In the genomic region with DNA sequence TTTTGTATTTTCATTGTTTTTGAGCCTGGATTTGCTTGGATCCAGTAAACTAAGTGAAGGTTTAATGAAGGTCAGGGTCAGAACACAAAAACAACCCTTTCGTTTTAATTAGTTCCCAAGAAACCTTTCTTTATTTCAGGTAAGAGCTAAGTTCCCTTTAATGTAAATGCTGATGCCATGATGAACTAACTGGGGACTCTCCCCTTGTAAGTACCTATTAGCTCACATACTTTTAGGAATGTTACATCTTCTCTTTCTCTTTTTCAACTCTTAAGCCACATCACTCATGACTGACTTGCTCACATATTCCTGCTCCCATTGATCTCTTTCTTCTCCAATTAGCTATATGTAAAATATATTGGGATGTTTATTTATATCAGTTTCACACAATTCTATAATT, we compare ENCODE assay signal across 1 cellular context.
TF ChIP-seq lines count a peak whose summit lies in the region.

No MANE protein-coding gene starts in this region.

TF ChIP-seq in GM23338, 12 proteins besides CTCF, POLR2A, EP300 and RAD21 (continued from another document):
- TF ChIP-seq, protein P1, sequence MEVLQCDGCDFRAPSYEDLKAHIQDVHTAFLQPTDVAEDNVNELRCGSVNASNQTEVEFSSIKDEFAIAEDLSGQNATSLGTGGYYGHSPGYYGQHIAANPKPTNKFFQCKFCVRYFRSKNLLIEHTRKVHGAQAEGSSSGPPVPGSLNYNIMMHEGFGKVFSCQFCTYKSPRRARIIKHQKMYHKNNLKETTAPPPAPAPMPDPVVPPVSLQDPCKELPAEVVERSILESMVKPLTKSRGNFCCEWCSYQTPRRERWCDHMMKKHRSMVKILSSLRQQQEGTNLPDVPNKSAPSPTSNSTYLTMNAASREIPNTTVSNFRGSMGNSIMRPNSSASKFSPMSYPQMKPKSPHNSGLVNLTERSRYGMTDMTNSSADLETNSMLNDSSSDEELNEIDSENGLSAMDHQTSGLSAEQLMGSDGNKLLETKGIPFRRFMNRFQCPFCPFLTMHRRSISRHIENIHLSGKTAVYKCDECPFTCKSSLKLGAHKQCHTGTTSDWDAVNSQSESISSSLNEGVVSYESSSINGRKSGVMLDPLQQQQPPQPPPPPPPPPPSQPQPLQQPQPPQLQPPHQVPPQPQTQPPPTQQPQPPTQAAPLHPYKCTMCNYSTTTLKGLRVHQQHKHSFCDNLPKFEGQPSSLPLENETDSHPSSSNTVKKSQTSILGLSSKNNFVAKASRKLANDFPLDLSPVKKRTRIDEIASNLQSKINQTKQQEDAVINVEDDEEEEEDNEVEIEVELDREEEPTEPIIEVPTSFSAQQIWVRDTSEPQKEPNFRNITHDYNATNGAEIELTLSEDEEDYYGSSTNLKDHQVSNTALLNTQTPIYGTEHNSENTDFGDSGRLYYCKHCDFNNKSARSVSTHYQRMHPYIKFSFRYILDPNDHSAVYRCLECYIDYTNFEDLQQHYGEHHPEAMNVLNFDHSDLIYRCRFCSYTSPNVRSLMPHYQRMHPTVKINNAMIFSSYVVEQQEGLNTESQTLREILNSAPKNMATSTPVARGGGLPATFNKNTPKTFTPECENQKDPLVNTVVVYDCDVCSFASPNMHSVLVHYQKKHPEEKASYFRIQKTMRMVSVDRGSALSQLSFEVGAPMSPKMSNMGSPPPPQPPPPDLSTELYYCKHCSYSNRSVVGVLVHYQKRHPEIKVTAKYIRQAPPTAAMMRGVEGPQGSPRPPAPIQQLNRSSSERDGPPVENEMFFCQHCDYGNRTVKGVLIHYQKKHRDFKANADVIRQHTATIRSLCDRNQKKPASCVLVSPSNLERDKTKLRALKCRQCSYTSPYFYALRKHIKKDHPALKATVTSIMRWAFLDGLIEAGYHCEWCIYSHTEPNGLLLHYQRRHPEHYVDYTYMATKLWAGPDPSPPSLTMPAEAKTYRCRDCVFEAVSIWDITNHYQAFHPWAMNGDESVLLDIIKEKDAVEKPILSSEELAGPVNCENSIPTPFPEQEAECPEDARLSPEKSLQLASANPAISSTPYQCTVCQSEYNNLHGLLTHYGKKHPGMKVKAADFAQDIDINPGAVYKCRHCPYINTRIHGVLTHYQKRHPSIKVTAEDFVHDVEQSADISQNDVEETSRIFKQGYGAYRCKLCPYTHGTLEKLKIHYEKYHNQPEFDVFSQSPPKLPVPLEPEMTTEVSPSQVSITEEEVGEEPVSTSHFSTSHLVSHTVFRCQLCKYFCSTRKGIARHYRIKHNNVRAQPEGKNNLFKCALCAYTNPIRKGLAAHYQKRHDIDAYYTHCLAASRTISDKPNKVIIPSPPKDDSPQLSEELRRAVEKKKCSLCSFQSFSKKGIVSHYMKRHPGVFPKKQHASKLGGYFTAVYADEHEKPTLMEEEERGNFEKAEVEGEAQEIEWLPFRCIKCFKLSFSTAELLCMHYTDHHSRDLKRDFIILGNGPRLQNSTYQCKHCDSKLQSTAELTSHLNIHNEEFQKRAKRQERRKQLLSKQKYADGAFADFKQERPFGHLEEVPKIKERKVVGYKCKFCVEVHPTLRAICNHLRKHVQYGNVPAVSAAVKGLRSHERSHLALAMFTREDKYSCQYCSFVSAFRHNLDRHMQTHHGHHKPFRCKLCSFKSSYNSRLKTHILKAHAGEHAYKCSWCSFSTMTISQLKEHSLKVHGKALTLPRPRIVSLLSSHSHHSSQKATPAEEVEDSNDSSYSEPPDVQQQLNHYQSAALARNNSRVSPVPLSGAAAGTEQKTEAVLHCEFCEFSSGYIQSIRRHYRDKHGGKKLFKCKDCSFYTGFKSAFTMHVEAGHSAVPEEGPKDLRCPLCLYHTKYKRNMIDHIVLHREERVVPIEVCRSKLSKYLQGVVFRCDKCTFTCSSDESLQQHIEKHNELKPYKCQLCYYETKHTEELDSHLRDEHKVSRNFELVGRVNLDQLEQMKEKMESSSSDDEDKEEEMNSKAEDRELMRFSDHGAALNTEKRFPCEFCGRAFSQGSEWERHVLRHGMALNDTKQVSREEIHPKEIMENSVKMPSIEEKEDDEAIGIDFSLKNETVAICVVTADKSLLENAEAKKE (CRISPR knock-in tag; IDR thresholded peaks at IDR 0.05), result no peak
- TF ChIP-seq, protein P2, sequence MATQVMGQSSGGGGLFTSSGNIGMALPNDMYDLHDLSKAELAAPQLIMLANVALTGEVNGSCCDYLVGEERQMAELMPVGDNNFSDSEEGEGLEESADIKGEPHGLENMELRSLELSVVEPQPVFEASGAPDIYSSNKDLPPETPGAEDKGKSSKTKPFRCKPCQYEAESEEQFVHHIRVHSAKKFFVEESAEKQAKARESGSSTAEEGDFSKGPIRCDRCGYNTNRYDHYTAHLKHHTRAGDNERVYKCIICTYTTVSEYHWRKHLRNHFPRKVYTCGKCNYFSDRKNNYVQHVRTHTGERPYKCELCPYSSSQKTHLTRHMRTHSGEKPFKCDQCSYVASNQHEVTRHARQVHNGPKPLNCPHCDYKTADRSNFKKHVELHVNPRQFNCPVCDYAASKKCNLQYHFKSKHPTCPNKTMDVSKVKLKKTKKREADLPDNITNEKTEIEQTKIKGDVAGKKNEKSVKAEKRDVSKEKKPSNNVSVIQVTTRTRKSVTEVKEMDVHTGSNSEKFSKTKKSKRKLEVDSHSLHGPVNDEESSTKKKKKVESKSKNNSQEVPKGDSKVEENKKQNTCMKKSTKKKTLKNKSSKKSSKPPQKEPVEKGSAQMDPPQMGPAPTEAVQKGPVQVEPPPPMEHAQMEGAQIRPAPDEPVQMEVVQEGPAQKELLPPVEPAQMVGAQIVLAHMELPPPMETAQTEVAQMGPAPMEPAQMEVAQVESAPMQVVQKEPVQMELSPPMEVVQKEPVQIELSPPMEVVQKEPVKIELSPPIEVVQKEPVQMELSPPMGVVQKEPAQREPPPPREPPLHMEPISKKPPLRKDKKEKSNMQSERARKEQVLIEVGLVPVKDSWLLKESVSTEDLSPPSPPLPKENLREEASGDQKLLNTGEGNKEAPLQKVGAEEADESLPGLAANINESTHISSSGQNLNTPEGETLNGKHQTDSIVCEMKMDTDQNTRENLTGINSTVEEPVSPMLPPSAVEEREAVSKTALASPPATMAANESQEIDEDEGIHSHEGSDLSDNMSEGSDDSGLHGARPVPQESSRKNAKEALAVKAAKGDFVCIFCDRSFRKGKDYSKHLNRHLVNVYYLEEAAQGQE (IDR thresholded peaks at IDR 0.05; ENCODE audit: unreplicated experiment), result no peak
- TF ChIP-seq, protein P3, sequence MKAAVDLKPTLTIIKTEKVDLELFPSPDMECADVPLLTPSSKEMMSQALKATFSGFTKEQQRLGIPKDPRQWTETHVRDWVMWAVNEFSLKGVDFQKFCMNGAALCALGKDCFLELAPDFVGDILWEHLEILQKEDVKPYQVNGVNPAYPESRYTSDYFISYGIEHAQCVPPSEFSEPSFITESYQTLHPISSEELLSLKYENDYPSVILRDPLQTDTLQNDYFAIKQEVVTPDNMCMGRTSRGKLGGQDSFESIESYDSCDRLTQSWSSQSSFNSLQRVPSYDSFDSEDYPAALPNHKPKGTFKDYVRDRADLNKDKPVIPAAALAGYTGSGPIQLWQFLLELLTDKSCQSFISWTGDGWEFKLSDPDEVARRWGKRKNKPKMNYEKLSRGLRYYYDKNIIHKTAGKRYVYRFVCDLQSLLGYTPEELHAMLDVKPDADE (IDR thresholded peaks at IDR 0.05), result no peak
- TF ChIP-seq EZH2phosphoT487 (IDR thresholded peaks at IDR 0.05; ENCODE audit: unreplicated experiment), result no peak
